8 cellular contexts compared by ENCODE assay signal in the genomic region with DNA sequence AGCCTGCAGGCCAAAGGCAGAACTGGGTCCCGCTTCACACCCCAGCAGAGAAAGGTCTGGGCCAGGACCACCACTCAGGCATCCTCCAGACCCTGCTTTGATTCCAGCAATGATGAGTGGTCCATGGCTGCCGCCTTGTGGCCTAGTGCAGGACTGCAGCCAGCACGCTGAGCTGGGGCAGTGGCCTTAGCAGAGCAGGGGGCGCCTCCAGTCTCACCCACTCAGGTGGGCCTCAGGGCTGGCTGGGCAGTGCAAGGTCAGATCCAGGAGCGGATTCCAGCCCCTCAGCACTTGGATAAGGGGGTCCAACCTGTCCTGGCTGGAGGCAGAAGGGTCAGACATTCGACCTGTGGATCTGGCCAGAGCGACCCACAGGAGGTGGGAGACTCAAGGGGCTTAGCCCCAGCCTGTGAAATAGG. TPM values are rescaled to one million over a fixed set of nuclear protein-coding genes. Genes with fewer than 3 reads are reported as not detected.
A peak's percentile ranks its signal among the peaks of the same experiment; 100 is the strongest.
DNase-seq lines count a peak whose midpoint lies in the region; ATAC-seq and TF ChIP-seq lines count a peak whose summit lies in the region.

No MANE protein-coding gene starts in this region.

- H3K27ac ChIP-seq in SJCRH30: no peak overlapping the region
- H3K27ac ChIP-seq in psoas muscle: no peak overlapping the region

- peaks cover 3% of the 10 kb centered on the region for H3K36me3 ChIP-seq in Caco-2 (ENCODE audit: control insufficient read depth, insufficient read depth, low read length)
- no peaks in the 10 kb centered on the region for H3K36me3 ChIP-seq in SJCRH30
- H3K36me3 ChIP-seq in psoas muscle (ENCODE audit: insufficient read depth in 1 of 2, low read depth in 1 of 2): peaks cover 0 to 24% of the 10 kb centered on the region in 2 donors

- H3K4me3 Mint-ChIP-seq in Caco-2 (ENCODE audit: unreplicated experiment): no peak overlapping the region

- peaks cover 6% of the 10 kb centered on the region for H3K4me1 Mint-ChIP-seq in Caco-2 (ENCODE audit: low read depth, unreplicated experiment)

- CTCF ChIA-PET in Caco-2 (lab: Charles Lee): interaction anchor here (0.5 to 2.8 kb wide), 44 partner anchors 8 to 735 kb away, joined by 3 to 56 read pairs (median 5); a partner anchor contains a TSS

- 54 to 59% (median 58%) methylated on average over 5 to 7 of the region's 7 CpGs for WGBS in psoas muscle, 3 donors

- H3K9me3 Mint-ChIP-seq in Caco-2 (ENCODE audit: unreplicated experiment): no peaks in the 10 kb centered on the region

- BruUV-seq in Caco-2 (replicated peaks; lab: Mats Ljungman, UMichigan): no TSS peak

- ATAC-seq in HG02885 (IDR thresholded peaks at IDR 0.05; ENCODE audit: poor library complexity, unreplicated experiment): peak; percentile 59
- ATAC-seq in psoas muscle: peak; percentile 61 to 81 (median 74)
- ATAC-seq in HG03108 (IDR thresholded peaks at IDR 0.05; ENCODE audit: unreplicated experiment): no peak

- intact Hi-C loops in Caco-2 (cut with micrococcal nuclease; ENCODE audit: unreplicated experiment) (loop anchor here (1.0 kb wide), 3 partner anchors 98 to 212 kb away; no protein-coding TSS in a partner anchor), head of caudate nucleus (cut with DNase I) (no loop called here), psoas muscle (cut with DNase I) (loop anchor here (1.0 to 10.0 kb wide), 4 partner anchors 96 to 211 kb away; no protein-coding TSS in a partner anchor)

- H3K4me3 ChIP-seq in Caco-2 (ENCODE audit: low read depth, low read length): no peak overlapping the region
- H3K4me3 ChIP-seq in SJCRH30: no peak overlapping the region
- no peak overlapping the region for H3K4me3 ChIP-seq in psoas muscle

- H3K27me3 ChIP-seq in Caco-2 (replicated peaks; ENCODE audit: control insufficient read depth, insufficient read depth, low read length) (no peaks in the 10 kb centered on the region), SJCRH30 (no peaks in the 10 kb centered on the region), psoas muscle (ENCODE audit: insufficient read depth in 3 of 3, low read length in 2 of 3) (peaks cover 0 to 5% (median 3%) of the 10 kb centered on the region in 3 donors)

- POLR2A ChIA-PET in Caco-2 (lab: Charles Lee): no interaction called here

- H3K9me3 ChIP-seq in Caco-2: no peaks in the 10 kb centered on the region
- no peaks in the 10 kb centered on the region for H3K9me3 ChIP-seq in SJCRH30 (replicated peaks)
- no peaks in the 10 kb centered on the region for H3K9me3 ChIP-seq in psoas muscle

- H3K27ac Mint-ChIP-seq in Caco-2 (ENCODE audit: unreplicated experiment): no peak overlapping the region

- peaks cover 9% of the 10 kb centered on the region for H3K27me3 Mint-ChIP-seq in Caco-2 (ENCODE audit: insufficient read depth, unreplicated experiment)

- TF ChIP-seq CTCF in Caco-2 (IDR thresholded peaks at IDR 0.05; ENCODE audit: insufficient read depth in 1 of 2, low read depth in 1 of 2, low read length in 1 of 2, severe bottlenecking in 1 of 2, unreplicated experiment in 1 of 2) (peak; percentile 99), psoas muscle (IDR thresholded peaks at IDR 0.05) (peak; percentile 92)

- DNase-seq in Caco-2 (peak; percentile 76 to 89), SJCRH30 (peak; percentile 54 to 72), head of caudate nucleus (peak; percentile 47 to 91 (median 80)), psoas muscle (peak; percentile 71 to 82), pons (ENCODE audit: low spot score) (no peak)
- DNase-seq in activated gamma-delta T cell treated with anti-CD3 and anti-CD28 coated beads, Interleukin-2, amount 50 U/mL, for 16 hours (ENCODE audit: low read depth): peak; percentile 48

- H3K36me3 Mint-ChIP-seq in Caco-2 (ENCODE audit: insufficient read depth, unreplicated experiment): peaks cover 36% of the 10 kb centered on the region

- no peaks in the 10 kb centered on the region for H3K4me1 ChIP-seq in Caco-2
- H3K4me1 ChIP-seq in SJCRH30: peaks cover 11% of the 10 kb centered on the region
- H3K4me1 ChIP-seq in psoas muscle: peaks cover 9% of the 10 kb centered on the region

RNA-seq across cellular contexts. Expression of a gene that starts 9.6 kb away (rescaled TPM):
- total RNA-seq in Caco-2 (2022): 1.2 and 1.4 TPM in 2 replicates
- 0.15 and 0.24 TPM in 2 replicates for total RNA-seq in SJCRH30 (2014; rRNA removed; shearing (Covaris generic))
- total RNA-seq in psoas muscle: 10 to 100 TPM in 2 of 4 donors, 1 to 10 TPM in 2; 6.0 to 20.1 (median 10.1) TPM
- polyA plus RNA-seq in psoas muscle: 10 to 100 TPM in 1 of 3 donors, 1 to 10 TPM in 2; 6.9 to 16.6 (median 7.6) TPM
